ENCODE assay signal across 8 cellular contexts in genomic region chr2:71226391-71226964, GRCh38. TPM values are rescaled to one million over a fixed set of nuclear protein-coding genes. Genes with fewer than 3 reads are reported as not detected.
DNase-seq lines count a peak whose midpoint lies in the region; ATAC-seq and TF ChIP-seq lines count a peak whose summit lies in the region.

No MANE protein-coding gene starts in this region.

- peak overlapping the region; percentile 94 for H3K4me3 Mint-ChIP-seq in Caco-2 (ENCODE audit: unreplicated experiment)
- H3K4me3 Mint-ChIP-seq in activated B cell treated with CpG ODN at 0.5 μM for 24 hours: peak overlapping the region; percentile 99

- intact Hi-C loops in Caco-2 (cut with micrococcal nuclease; ENCODE audit: unreplicated experiment) (no loop called here), activated B cell treated with CpG ODN at 0.5 μM for 24 hours (cut with micrococcal nuclease) (loop anchor here (5.0 kb wide), 1 partner anchor 1584 kb away; the partner anchor contains the start of gene AAK1), mucosa of descending colon (cut with DNase I, micrococcal nuclease) (no loop called here)

- DNase-seq in Caco-2: peak; percentile 36 to 50
- peak; percentile 55 for DNase-seq in NAMALWA (ENCODE audit: low spot score)
- DNase-seq in activated B cell treated with CpG ODN at 0.5 μM for 24 hours: peak; percentile 46
- DNase-seq in mucosa of descending colon: peak; percentile 61 to 68 (median 68)

- WGBS in thymus: 1% methylated on average over 46 of the region's 46 CpGs

- TF ChIP-seq CTCF in Caco-2 (IDR thresholded peaks at IDR 0.05; ENCODE audit: insufficient read depth in 1 of 2, low read depth in 1 of 2, low read length in 1 of 2, severe bottlenecking in 1 of 2, unreplicated experiment in 1 of 2) (peak in 1 of 2 experiments; percentile 21), activated B cell treated with CpG ODN at 0.5 μM for 24 hours (IDR thresholded peaks at IDR 0.05) (no peak), mucosa of descending colon (IDR thresholded peaks at IDR 0.05) (no peak)

- H3K9ac ChIP-seq in endocrine pancreas (ENCODE audit: control insufficient read depth, insufficient read depth, low read length): peak overlapping the region; percentile 82

- CTCF ChIA-PET in Caco-2 (lab: Charles Lee) (interaction anchor here (0.7 to 2.2 kb wide), 12 partner anchors 10 to 284 kb away, joined by 3 to 9 read pairs (median 7); partner anchors contain the start of gene ZNF638), activated B cell treated with CpG ODN at 0.5 μM for 24 hours (lab: Charles Lee) (interaction anchor here (1.2 to 2.3 kb wide), 2 partner anchors 10 to 73 kb away, joined by 3 to 7 read pairs; no protein-coding TSS in a partner anchor)

- no peaks in the 10 kb centered on the region for H3K27me3 ChIP-seq in Caco-2 (replicated peaks; ENCODE audit: control insufficient read depth, insufficient read depth, low read length)
- H3K27me3 ChIP-seq in endocrine pancreas (ENCODE audit: control insufficient read depth, insufficient read depth, low read length): no peaks in the 10 kb centered on the region
- H3K27me3 ChIP-seq in thymus (ENCODE audit: control insufficient read depth, insufficient read depth): no peaks in the 10 kb centered on the region

- no peaks in the 10 kb centered on the region for H3K4me1 Mint-ChIP-seq in Caco-2 (ENCODE audit: low read depth, unreplicated experiment)
- H3K4me1 Mint-ChIP-seq in activated B cell treated with CpG ODN at 0.5 μM for 24 hours: peaks cover 28% of the 10 kb centered on the region

- H3K36me3 Mint-ChIP-seq in Caco-2 (ENCODE audit: insufficient read depth, unreplicated experiment) (peaks cover 10% of the 10 kb centered on the region), activated B cell treated with CpG ODN at 0.5 μM for 24 hours (ENCODE audit: low read depth) (peaks cover 9% of the 10 kb centered on the region)

- H3K27ac Mint-ChIP-seq in Caco-2 (ENCODE audit: unreplicated experiment): peak overlapping the region; percentile 83
- H3K27ac Mint-ChIP-seq in activated B cell treated with CpG ODN at 0.5 μM for 24 hours: peak overlapping the region; percentile 95

- H3K27me3 Mint-ChIP-seq in Caco-2 (ENCODE audit: insufficient read depth, unreplicated experiment): no peaks in the 10 kb centered on the region
- peaks cover 9% of the 10 kb centered on the region for H3K27me3 Mint-ChIP-seq in activated B cell treated with CpG ODN at 0.5 μM for 24 hours

- POLR2A ChIA-PET in Caco-2 (lab: Charles Lee) (interaction anchor here (1.2 to 1.6 kb wide), 4 partner anchors 18 to 933 kb away, joined by 4 to 28 read pairs (median 16); partner anchors contain the start of genes SNRPG and ZNF638), activated B cell treated with CpG ODN at 0.5 μM for 24 hours (lab: Charles Lee) (interaction anchor here (0.8 to 2.7 kb wide), 8 partner anchors 10 to 933 kb away, joined by 3 to 22 read pairs (median 8); partner anchors contain the start of genes MCEE, MPHOSPH10, NAGK and SNRPG)

- H3K27ac ChIP-seq in thymus (ENCODE audit: low read depth): peak overlapping the region; percentile 70

- ATAC-seq in GM21619 (IDR thresholded peaks at IDR 0.05; ENCODE audit: unreplicated experiment): peak; percentile 10
- no peak for ATAC-seq in activated B cell treated with CpG ODN at 0.5 μM for 24 hours (ENCODE audit: low read depth)
- peak; percentile 21 for ATAC-seq in mucosa of descending colon
- ATAC-seq in HG03469 (IDR thresholded peaks at IDR 0.05; ENCODE audit: unreplicated experiment): no peak

- H3K4me3 ChIP-seq in Caco-2 (ENCODE audit: low read depth, low read length) (peak overlapping the region; percentile 81), endocrine pancreas (ENCODE audit: control insufficient read depth, insufficient read depth, low read length) (peak overlapping the region; percentile 68), mucosa of descending colon (peak overlapping the region; percentile 68), thymus (ENCODE audit: low read length) (peak overlapping the region; percentile 59)

- BruUV-seq in Caco-2 (replicated peaks; lab: Mats Ljungman, UMichigan): no TSS peak

- H3K4me1 ChIP-seq in Caco-2: no peaks in the 10 kb centered on the region
- no peaks in the 10 kb centered on the region for H3K4me1 ChIP-seq in endocrine pancreas (ENCODE audit: control insufficient read depth, insufficient read depth, low read length)
- peaks cover 6% of the 10 kb centered on the region for H3K4me1 ChIP-seq in mucosa of descending colon (ENCODE audit: low read depth)
- H3K4me1 ChIP-seq in thymus (ENCODE audit: control insufficient read depth, insufficient read depth, low read length): peaks cover 5% of the 10 kb centered on the region

- H3K9me3 ChIP-seq in Caco-2 (no peaks in the 10 kb centered on the region), endocrine pancreas (ENCODE audit: control insufficient read depth, low read length) (no peaks in the 10 kb centered on the region), mucosa of descending colon (no peaks in the 10 kb centered on the region), thymus (ENCODE audit: control insufficient read depth) (no peaks in the 10 kb centered on the region)

- H3K9me3 Mint-ChIP-seq in Caco-2 (ENCODE audit: unreplicated experiment): peaks cover 11% of the 10 kb centered on the region
- no peaks in the 10 kb centered on the region for H3K9me3 Mint-ChIP-seq in activated B cell treated with CpG ODN at 0.5 μM for 24 hours

- H3K36me3 ChIP-seq in Caco-2 (ENCODE audit: control insufficient read depth, insufficient read depth, low read length) (no peaks in the 10 kb centered on the region), endocrine pancreas (ENCODE audit: control insufficient read depth, insufficient read depth, low read length) (no peaks in the 10 kb centered on the region), mucosa of descending colon (ENCODE audit: low read depth) (peaks cover 5% of the 10 kb centered on the region), thymus (ENCODE audit: control insufficient read depth, insufficient read depth) (no peaks in the 10 kb centered on the region)

RNA-seq across cellular contexts. Expression of gene PAIP2B, which starts 0.4 kb away (rescaled TPM):
- total RNA-seq in Caco-2 (2022) (9.1 and 9.9 TPM in 2 replicates), activated B cell treated with CpG ODN at 0.5 μM for 24 hours (3.7 and 4.0 TPM in 2 replicates), mucosa of descending colon (10 to 100 TPM in 1 of 3 donors, 1 to 10 TPM in 2; 5.6 to 14.6 (median 6.5) TPM)
- 2.2 TPM for polyA plus RNA-seq in thymus

Comparison
In these comparisons a context has a peak if more than half of its experiments do, and no peak if none do; other contexts are left out.
1. ATAC-seq: peak in GM21619 (single experiment) and mucosa of descending colon (single experiment); none in activated B cell treated with CpG ODN at 0.5 μM for 24 hours (single experiment) and HG03469 (single experiment).
2. Peak in every context shown above with its lines, with median percentiles within 50 percentile points of each other: DNase-seq and H3K4me3 ChIP-seq.